ENCODE assay signal across 25 cellular contexts in the genomic region with DNA sequence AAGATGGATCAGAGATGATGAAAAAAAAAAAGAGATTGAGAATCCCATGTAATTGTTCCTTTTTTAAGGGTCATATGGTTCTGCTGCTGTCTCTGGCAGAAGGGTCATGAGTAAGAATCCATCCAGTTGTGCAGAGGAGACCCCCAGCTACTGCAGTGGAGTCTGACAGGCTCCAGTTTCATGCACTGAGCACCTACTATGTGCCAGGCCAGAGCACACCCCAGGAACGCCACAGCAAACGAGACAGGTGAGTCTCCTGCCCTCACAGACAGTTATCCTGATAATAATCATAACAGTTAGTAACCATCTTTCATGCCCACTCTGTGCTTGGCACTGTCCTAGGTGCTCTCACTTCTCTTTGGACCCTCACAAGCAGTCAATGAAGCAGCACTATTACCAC.
"Had no signal": no experiment of that assay in that cellular context is flagged by ENCODE, and none has a peak within 500 bp of the region (broad histone marks: within the 10 kb centered on the region; RNA-seq: fewer than 3 reads in every experiment).

No MANE protein-coding gene starts in this region.

- H3K4me1 Mint-ChIP-seq: stimulated activated memory B cell treated with anti-CD40 and anti-IgM and Interleukin-4, amounts not matched to agents 10 μg/mL and 1 μg/mL and 100 μg/mL, for 72 hours; stimulated activated naive CD8-positive, alpha-beta T cell treated with anti-CD3 and anti-CD28 coated beads, Interleukin-15, amount 100 ng/mL, for 72 hours had no signal

- DNase-seq: hypothalamus; islet precursor cell; left ventricle myocardium inferior; mesendoderm; midbrain; mucosa of descending colon; naive thymus-derived CD4-positive, alpha-beta T cell; nephron progenitor cell; occipital lobe; stimulated activated CD4-positive, alpha-beta T cell treated with anti-CD3 and anti-CD28 coated beads, Interleukin-1b, Interleukin-23, amount 100 ng/mL, for 48 hours; stimulated activated CD4-positive, alpha-beta T cell treated with anti-CD3 and anti-CD28 coated beads, Interleukin-2, amount 100 ng/mL, for 48 hours; stimulated activated CD4-positive, alpha-beta T cell treated with anti-CD3 and anti-CD28 coated beads, Interleukin-4, amount 100 ng/mL, for 4 hours; stimulated activated naive CD4-positive, alpha-beta T cell treated with Interleukin-2 at 50 U/mL for 16 hours; stimulated activated naive CD8-positive, alpha-beta T cell treated with anti-CD3 and anti-CD28 coated beads, Interleukin-15, amount 100 ng/mL, for 72 hours; substantia nigra; transverse colon; uterus had no signal

- H3K27ac ChIP-seq: left ventricle myocardium inferior, neural progenitor cell, neutrophil, parathyroid adenoma, right atrium auricular region, right lobe of liver, transverse colon, uterus had no signal

- ATAC-seq: mucosa of descending colon; naive thymus-derived CD4-positive, alpha-beta T cell; right lobe of liver; stimulated activated memory B cell treated with anti-CD40 and anti-IgM and Interleukin-4, amounts not matched to agents 10 μg/mL and 1 μg/mL and 100 μg/mL, for 72 hours; stimulated activated naive CD8-positive, alpha-beta T cell treated with anti-CD3 and anti-CD28 coated beads, Interleukin-15, amount 100 ng/mL, for 72 hours had no signal

- H3K4me3 ChIP-seq: left ventricle myocardium inferior, lung, mucosa of descending colon, neural progenitor cell, right atrium auricular region, right lobe of liver, smooth muscle cell, transverse colon, uterus had no signal

- H3K9me3 Mint-ChIP-seq: nephron progenitor cell; neural progenitor cell; stimulated activated memory B cell treated with anti-CD40 and anti-IgM and Interleukin-4, amounts not matched to agents 10 μg/mL and 1 μg/mL and 100 μg/mL, for 72 hours; stimulated activated naive CD8-positive, alpha-beta T cell treated with anti-CD3 and anti-CD28 coated beads, Interleukin-15, amount 100 ng/mL, for 72 hours had no signal

- H3K4me1 ChIP-seq: left ventricle myocardium inferior, neural progenitor cell, parathyroid adenoma, right atrium auricular region, right lobe of liver, transverse colon, uterus had no signal

- H3K27ac Mint-ChIP-seq: nephron progenitor cell; neural progenitor cell; stimulated activated memory B cell treated with anti-CD40 and anti-IgM and Interleukin-4, amounts not matched to agents 10 μg/mL and 1 μg/mL and 100 μg/mL, for 72 hours had no signal

- H3K4me3 Mint-ChIP-seq: naive thymus-derived CD4-positive, alpha-beta T cell; nephron progenitor cell; neural progenitor cell; stimulated activated memory B cell treated with anti-CD40 and anti-IgM and Interleukin-4, amounts not matched to agents 10 μg/mL and 1 μg/mL and 100 μg/mL, for 72 hours; stimulated activated naive CD8-positive, alpha-beta T cell treated with anti-CD3 and anti-CD28 coated beads, Interleukin-15, amount 100 ng/mL, for 72 hours had no signal

- H3K9me3 ChIP-seq: left ventricle myocardium inferior, mucosa of descending colon, neutrophil, right atrium auricular region, right lobe of liver, transverse colon, uterus had no signal

- H3K27me3 ChIP-seq: neural progenitor cell, right atrium auricular region, right lobe of liver, uterus had no signal

- H3K36me3 ChIP-seq: left ventricle myocardium inferior, neural progenitor cell, neutrophil, right atrium auricular region, right lobe of liver, transverse colon, uterus had no signal

- H3K9ac ChIP-seq: neural progenitor cell, parathyroid adenoma had no signal

- H3K36me3 Mint-ChIP-seq: naive thymus-derived CD4-positive, alpha-beta T cell; neural progenitor cell; stimulated activated memory B cell treated with anti-CD40 and anti-IgM and Interleukin-4, amounts not matched to agents 10 μg/mL and 1 μg/mL and 100 μg/mL, for 72 hours had no signal

- H3K4me2 ChIP-seq: neural progenitor cell, smooth muscle cell had no signal
